Comparison of ENCODE assay signal across 21 cellular contexts in genomic region chr2:112520234-112520783, GRCh38.
"Had no signal": no experiment of that assay in that cellular context is flagged by ENCODE, and none has a peak within 500 bp of the region (broad histone marks: within the 10 kb centered on the region; RNA-seq: fewer than 3 reads in every experiment).

No MANE protein-coding gene starts in this region.

- H3K4me1 ChIP-seq: breast epithelium, esophagus squamous epithelium, left lung, lower lobe of right lung, testis, transverse colon had no signal

- H3K27ac ChIP-seq: breast epithelium, epithelial cell of prostate, esophagus squamous epithelium, left lung, lower lobe of right lung, testis, transverse colon had no signal

- H3K4me1 Mint-ChIP-seq: central memory CD8-positive, alpha-beta T cell; natural killer cell; WTC11 had no signal

- H3K27me3 Mint-ChIP-seq: activated T-cell treated with anti-CD3 and anti-CD28 coated beads, Interleukin-2, amount 50 U/mL, for 24 hours; central memory CD8-positive, alpha-beta T cell; dendritic cell treated with granulocyte-macrophage colony-stimulating factor and Interleukin-4, amounts not matched to agents 40 ng/mL and 50 ng/mL, for 4 days had no signal

- H3K27me3 ChIP-seq: breast epithelium, esophagus squamous epithelium, left lung, testis, transverse colon had no signal

- H3K36me3 Mint-ChIP-seq: natural killer cell had no signal

- H3K4me3 Mint-ChIP-seq: activated T-cell treated with anti-CD3 and anti-CD28 coated beads, Interleukin-2, amount 50 U/mL, for 24 hours; central memory CD8-positive, alpha-beta T cell; dendritic cell treated with granulocyte-macrophage colony-stimulating factor and Interleukin-4, amounts not matched to agents 40 ng/mL and 50 ng/mL, for 4 days; natural killer cell; WTC11 had no signal

- DNase-seq: activated CD4-positive, alpha-beta T cell treated with anti-CD3 and anti-CD28 coated beads for 1 hour; activated CD4-positive, alpha-beta T cell treated with anti-CD3 and anti-CD28 coated beads, Interleukin-2, amount 50 U/mL, for 4 hours; activated CD8-positive, alpha-beta memory T cell treated with anti-CD3 and anti-CD28 coated beads, Interleukin-2, amount 50 U/mL, for 48 hours; activated gamma-delta T cell treated with Interleukin-2 at 50 U/mL for 16 hours; activated naive CD4-positive, alpha-beta T cell treated with anti-CD3 and anti-CD28 coated beads, Interleukin-2, amount 50 U/mL, for 16 hours; activated T-cell treated with anti-CD3 and anti-CD28 coated beads, Interleukin-2, amount 50 U/mL, for 24 hours; esophagus squamous epithelium; foreskin melanocyte; left lung; lower lobe of right lung; natural killer cell; posterior cingulate gyrus; right cardiac atrium; stimulated activated naive CD4-positive, alpha-beta T cell treated with Interleukin-2 at 50 U/mL for 16 hours; testis; transverse colon had no signal

- H3K9me3 Mint-ChIP-seq: activated T-cell treated with anti-CD3 and anti-CD28 coated beads, Interleukin-2, amount 50 U/mL, for 24 hours; central memory CD8-positive, alpha-beta T cell; dendritic cell treated with granulocyte-macrophage colony-stimulating factor and Interleukin-4, amounts not matched to agents 40 ng/mL and 50 ng/mL, for 4 days; natural killer cell had no signal

- H3K27ac Mint-ChIP-seq: activated T-cell treated with anti-CD3 and anti-CD28 coated beads, Interleukin-2, amount 50 U/mL, for 24 hours; natural killer cell; WTC11 had no signal

- H3K9me3 ChIP-seq: breast epithelium, esophagus squamous epithelium, left lung, lower lobe of right lung, testis, transverse colon had no signal

- H3K4me3 ChIP-seq: breast epithelium, esophagus squamous epithelium, left lung, lower lobe of right lung, testis, transverse colon had no signal

- H3K36me3 ChIP-seq: breast epithelium had no signal

- ATAC-seq: left lung, lower lobe of right lung, natural killer cell, right cardiac atrium, WTC11 had no signal
